ENCODE assay signal across 8 cellular contexts in genomic region chr16:2047330-2048115, GRCh38. TPM values are rescaled to one million over a fixed set of nuclear protein-coding genes. Genes with fewer than 3 reads are reported as not detected.
A peak's percentile ranks its signal among the peaks of the same experiment; 100 is the strongest.
DNase-seq lines count a peak whose midpoint lies in the region; ATAC-seq and TF ChIP-seq lines count a peak whose summit lies in the region.

TSS of gene NTHL1 (minus strand) at chr16:2047834. CDS start at chr16:2047823, 11 bp downstream.
TSS of gene TSC2 (plus strand) at chr16:2047985. CDS start at chr16:2048616, 631 bp downstream.

- H3K27ac ChIP-seq in VCaP (peak within 1 kb of the TSS; percentile 81), breast epithelium (peak within 1 kb of the TSS; percentile 72 to 88), smooth muscle cell (ENCODE audit: low read depth) (no peak within 1 kb of the TSS)

- no peak for TF ChIP-seq POLR2A in breast epithelium (IDR thresholded peaks at IDR 0.05)

- H3K36me3 ChIP-seq in breast epithelium (no peaks in the 10 kb centered on the region), smooth muscle cell (ENCODE audit: low read depth) (no peaks in the 10 kb centered on the region)

- H2AFZ ChIP-seq in smooth muscle cell (ENCODE audit: low read depth), result peak within 1 kb of the TSS; percentile 77

- peak within 1 kb of the TSS; percentile 65 for H3K9ac ChIP-seq in smooth muscle cell (ENCODE audit: low read depth)

- DNase-seq in ACHN, result peak; percentile 98
- peak; percentile 97 for DNase-seq in NCI-H2196 (lab: John Stamatoyannopoulos, UW; ENCODE audit: unreplicated experiment)
- DNase-seq in breast epithelium (ENCODE audit: low spot score in 2 of 2), result peak; percentile 95
- DNase-seq in iPS-NIHi11 (ENCODE audit: low spot score), result peak; percentile 98
- DNase-seq in smooth muscle cell (lab: John Stamatoyannopoulos, UW; ENCODE audit: unreplicated experiment), result peak; percentile 86

- H3K79me2 ChIP-seq in smooth muscle cell (ENCODE audit: low read depth), result peaks cover 33% of the 10 kb centered on the region

- intact Hi-C loops in breast epithelium (cut with DNase I; ENCODE audit: low total_unique reads), result no loop called here

- H4K20me1 ChIP-seq in smooth muscle cell (ENCODE audit: low read depth), result peaks cover 3% of the 10 kb centered on the region

- H3K4me3 ChIP-seq in breast epithelium (peak within 1 kb of the TSS; percentile 90 to 99 (median 93)), smooth muscle cell (peak within 1 kb of the TSS; percentile 88)

- ATAC-seq in GM18861 (IDR thresholded peaks at IDR 0.05; ENCODE audit: unreplicated experiment) (peak; percentile 89), HG03097 (IDR thresholded peaks at IDR 0.05; ENCODE audit: low FRiP score, unreplicated experiment) (peak; percentile 89)

- H3K27me3 ChIP-seq in breast epithelium, result no peaks in the 10 kb centered on the region
- H3K27me3 ChIP-seq in smooth muscle cell (ENCODE audit: low read depth), result no peaks in the 10 kb centered on the region

- no peaks in the 10 kb centered on the region for H3K9me3 ChIP-seq in breast epithelium
- no peaks in the 10 kb centered on the region for H3K9me3 ChIP-seq in smooth muscle cell (replicated peaks; ENCODE audit: low read depth)

- H3F3A ChIP-seq in smooth muscle cell (ENCODE audit: low read depth), result no peaks in the 10 kb centered on the region

- in situ Hi-C loops in ACHN (cut with HindIII; ENCODE audit: low pct_ligation_motif_present, low pct_unique_long_range_greater_than_20kb, low sequenced_read_pairs), result no loop called here

- H3K4me2 ChIP-seq in smooth muscle cell, result peak within 1 kb of the TSS; percentile 99

- WGBS in smooth muscle cell (ENCODE audit: low lambda C conversion rate), result 1% methylated on average over 61 of the region's 81 CpGs

- TF ChIP-seq CTCF in VCaP (conservative IDR thresholded peaks at IDR 0.05) (no peak; the same call in 1 of the 2 replicates), breast epithelium (IDR thresholded peaks at IDR 0.05) (peak; percentile 35 to 42 (median 38)), smooth muscle cell (IDR thresholded peaks at IDR 0.05; ENCODE audit: borderline replicate concordance, insufficient read depth, poor library complexity, severe bottlenecking) (peak; percentile 37)

- H3K4me1 ChIP-seq in breast epithelium, result peaks cover 13% of the 10 kb centered on the region in 2 donors
- H3K4me1 ChIP-seq in smooth muscle cell (ENCODE audit: low read depth), result peaks cover 13% of the 10 kb centered on the region

RNA-seq across cellular contexts. Expression of gene NTHL1, which starts in this region (rescaled TPM):
- total RNA-seq in breast epithelium (10 to 100 TPM; 10.6 to 27.9 (median 16.1) TPM), smooth muscle cell (14.6 and 23.8 TPM in 2 replicates)
- 36.5 and 39.3 TPM in 2 replicates for polyA plus RNA-seq in smooth muscle cell

RNA-seq across cellular contexts. Expression of gene TSC2, which starts in this region (rescaled TPM):
- total RNA-seq in breast epithelium, result 10 to 100 TPM; 41.6 to 52.4 (median 48.9) TPM
- 29.7 and 64.5 TPM in 2 replicates for total RNA-seq in smooth muscle cell
- 74.7 and 110 TPM in 2 replicates for polyA plus RNA-seq in smooth muscle cell
